31 cellular contexts compared by ENCODE assay signal in genomic region chr4:38235338-38235737, GRCh38.
"Had no signal": no experiment of that assay in that cellular context is flagged by ENCODE, and none has a peak within 500 bp of the region (broad histone marks: within the 10 kb centered on the region; RNA-seq: fewer than 3 reads in every experiment).

No MANE protein-coding gene starts in this region.

- H3K9me3 ChIP-seq: SJSA1, SK-N-SH had no signal

- H3K4me3 ChIP-seq: MG63, SJSA1 had no signal

- H3K4me1 ChIP-seq: SJSA1 had no signal

- H3K27ac ChIP-seq: SJSA1, WERI-Rb-1 had no signal

- H3K36me3 ChIP-seq: MG63, SJSA1, WERI-Rb-1 had no signal

- H3K27me3 ChIP-seq: MG63, SJSA1 had no signal

- H3K9ac ChIP-seq: SK-N-SH had no signal

- DNase-seq: activated CD4-positive, alpha-beta memory T cell treated with anti-CD3 and anti-CD28 coated beads, Interleukin-2, amount 10 ng/mL, durations not matched to agents 7 days and 5 days; activated CD4-positive, alpha-beta T cell treated with anti-CD3 and anti-CD28 coated beads for 1 hour; activated CD4-positive, alpha-beta T cell treated with anti-CD3 and anti-CD28 coated beads for 48 hours; activated CD4-positive, CD25-positive, alpha-beta regulatory T cell; activated CD8-positive, alpha-beta memory T cell treated with anti-CD3 and anti-CD28 coated beads for 24 hours; activated CD8-positive, alpha-beta memory T cell treated with anti-CD3 and anti-CD28 coated beads, Interleukin-2, amount 10 ng/mL, durations not matched to agents 7 days and 5 days; activated CD8-positive, alpha-beta memory T cell treated with anti-CD3 and anti-CD28 coated beads, Interleukin-2, amount 50 U/mL, for 48 hours; activated effector memory CD4-positive, alpha-beta T cell treated with Interleukin-2 at 50 U/mL for 16 hours; activated naive CD4-positive, alpha-beta T cell treated with anti-CD3 and anti-CD28 coated beads, Interleukin-2, amount 10 ng/mL, durations not matched to agents 7 days and 5 days; activated naive CD8-positive, alpha-beta T cell treated with anti-CD3 and anti-CD28 coated beads, Interleukin-2, amount 50 U/mL, for 24 hours; activated T-cell treated with anti-CD3 and anti-CD28 coated beads, Interleukin-2, amount 50 U/mL, for 48 hours; anterior cingulate cortex; central memory CD4-positive, alpha-beta T cell; Karpas-422; KBM-7; MG63; NCI-H1048; NCI-H1105 treated with DMSO at 0.1 percent for 48 hours; NCI-H1436; NCI-H1694; NCI-H1930; NCI-H2081 treated with DMSO at 0.1 percent for 48 hours; NCI-H226; NCI-H446 treated with DMSO at 0.1 percent for 48 hours; NCI-H524; NCI-H69; NCI-H82; SHP77 treated with DMSO at 0.1 percent for 48 hours; SK-N-SH; WERI-Rb-1 had no signal
